In genomic region chr7:100345288-100345672, GRCh38 we compare ENCODE assay signal across 8 cellular contexts. TPM values are rescaled to one million over a fixed set of nuclear protein-coding genes. Genes with fewer than 3 reads are reported as not detected.
DNase-seq lines count a peak whose midpoint lies in the region; TF ChIP-seq lines count a peak whose summit lies in the region.
"Not testable (repeated sequence)": the region's sequence is repeated elsewhere in the genome, so short reads cannot be mapped to it uniquely, and the experiment has no call there.

No MANE protein-coding gene starts in this region.

- H3K79me2 ChIP-seq in neural progenitor cell (ENCODE audit: low read depth) = peaks cover 15% of the 10 kb centered on the region

- peaks cover 32% of the 10 kb centered on the region for H3K36me3 Mint-ChIP-seq in neural progenitor cell

- H3K4me1 Mint-ChIP-seq in neural progenitor cell = not testable (repeated sequence)

- H3F3A ChIP-seq in neural progenitor cell (ENCODE audit: low read depth) = not testable (repeated sequence)

- H3K4me3 Mint-ChIP-seq in neural progenitor cell = not testable (repeated sequence)

- H3K27me3 ChIP-seq in neural progenitor cell = not testable (repeated sequence)

- not testable (repeated sequence) for H3K27me3 Mint-ChIP-seq in neural progenitor cell (ENCODE audit: insufficient read depth, low read depth)

- not testable (repeated sequence) for H2AFZ ChIP-seq in neural progenitor cell (replicated peaks)

- H3K4me3 ChIP-seq in fibroblast of mammary gland (ENCODE audit: control insufficient read depth, low read depth, low read length); neural progenitor cell: not testable (repeated sequence)

- not testable (repeated sequence) for H3K9me3 Mint-ChIP-seq in neural progenitor cell

- peak; percentile 17 for DNase-seq in GM04504 (ENCODE audit: low read depth)
- DNase-seq in HCEC 1CT = peak; percentile 36
- DNase-seq in M059J (ENCODE audit: low read depth) = peak; percentile 57
- DNase-seq in SIG-M5 treated with dmso at 0.1 percent for 504 hours (lab: John Stamatoyannopoulos, UW; ENCODE audit: unreplicated experiment) = peak; percentile 32
- DNase-seq in activated T-helper 1 cell treated with Interleukin-2 at 50 U/mL for 16 hours (ENCODE audit: low read depth) = peak; percentile 48
- peak; percentile 40 for DNase-seq in fibroblast of mammary gland (ENCODE audit: low read depth)
- peak; percentile 57 for DNase-seq in neural progenitor cell (ENCODE audit: low spot score)
- peak; percentile 71 for DNase-seq in superior temporal gyrus (ENCODE audit: extremely low spot score)

- H4K20me1 ChIP-seq in neural progenitor cell (ENCODE audit: low read depth) = peaks cover 37% of the 10 kb centered on the region

- H3K27ac Mint-ChIP-seq in neural progenitor cell = not testable (repeated sequence)

- TF ChIP-seq CTCF in fibroblast of mammary gland (conservative IDR thresholded peaks at IDR 0.05; ENCODE audit: control insufficient read depth, insufficient read depth, low read depth, low read length) = peak; percentile 24
- peak; percentile 50 for TF ChIP-seq CTCF in neural progenitor cell (IDR thresholded peaks at IDR 0.05)

- not testable (repeated sequence) for H3K9ac ChIP-seq in neural progenitor cell

- H3K4me2 ChIP-seq in neural progenitor cell = not testable (repeated sequence)

- not testable (repeated sequence) for H3K4me1 ChIP-seq in neural progenitor cell

- peaks cover 23% of the 10 kb centered on the region for H3K36me3 ChIP-seq in neural progenitor cell

- not testable (repeated sequence) for H3K9me3 ChIP-seq in neural progenitor cell (ENCODE audit: low read depth)

- H3K27ac ChIP-seq in neural progenitor cell = not testable (repeated sequence)

RNA-seq across cellular contexts. Expression of gene PILRB, which starts 12.6 kb away (rescaled TPM):
- total RNA-seq in M059J (2014; rRNA removed; shearing (Covaris generic)) = 7.0 and 8.0 TPM in 2 replicates
- total RNA-seq in neural progenitor cell (ENCODE audit: low replicate concordance) = 19.3 and 43.6 TPM in 2 replicates

RNA-seq across cellular contexts. Expression of gene PILRA, which starts 28.0 kb away (rescaled TPM):
- total RNA-seq in M059J (2014; rRNA removed; shearing (Covaris generic)) = 0.54 TPM in 1 of 2 replicates, not detected in the other
- total RNA-seq in neural progenitor cell (ENCODE audit: low replicate concordance) = 0.68 and 6.7 TPM in 2 replicates

RNA-seq across cellular contexts. Expression of gene SPDYE3, which starts 37.8 kb away (rescaled TPM):
- total RNA-seq in M059J (2014; rRNA removed; shearing (Covaris generic)) = not detected in 2 replicates
- total RNA-seq in neural progenitor cell (ENCODE audit: low replicate concordance) = not detected in 2 replicates

Comparison
In these comparisons a context has a peak if more than half of its experiments do, and no peak if none do; other contexts are left out.
1. DNase-seq: peak in every context shown above with its lines; median percentile 71 in superior temporal gyrus; 57 in M059J; 57 in neural progenitor cell; 48 in activated T-helper 1 cell treated with Interleukin-2 at 50 U/mL for 16 hours; 40 in fibroblast of mammary gland; 36 in HCEC 1CT; 32 in SIG-M5 treated with dmso at 0.1 percent for 504 hours; 17 in GM04504.